In the genomic region with DNA sequence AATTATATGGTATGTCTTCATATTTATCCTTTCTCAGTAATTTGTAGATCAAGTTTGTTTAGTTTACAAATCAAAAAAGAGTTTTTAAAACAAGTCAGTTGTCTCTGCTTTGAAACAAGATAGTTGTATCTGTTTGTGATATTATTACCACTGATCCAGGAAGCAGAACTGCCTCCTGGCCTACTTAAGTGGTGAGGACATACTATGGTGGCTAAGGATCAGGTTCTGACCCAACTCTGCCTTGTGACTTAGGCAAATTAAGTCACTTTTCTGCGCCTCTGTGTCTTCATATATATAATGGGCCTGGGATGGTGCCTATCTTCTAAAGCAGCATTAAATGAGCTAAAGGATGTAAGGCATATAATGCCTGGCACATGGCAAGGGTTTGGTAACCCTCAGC, we compare ENCODE assay signal across 21 cellular contexts.
"Had no signal": no experiment of that assay in that cellular context is flagged by ENCODE, and none has a peak within 500 bp of the region (broad histone marks: within the 10 kb centered on the region; RNA-seq: fewer than 3 reads in every experiment).

No MANE protein-coding gene starts in this region.

- H3K27me3 ChIP-seq: esophagus squamous epithelium, pancreas, sigmoid colon, thyroid gland, uterus had no signal

- ATAC-seq: activated T-cell treated with anti-CD3 and anti-CD28 coated beads, Interleukin-2, amount 50 U/mL, for 72 hours; left lobe of liver; natural killer cell treated with Interleukin-12 subunit alpha and Interleukin-12 subunit beta and Interleukin-15 and Interleukin-18, amount 100 ng/mL, for 72 hours; pancreas had no signal

- H3K4me3 ChIP-seq: coronary artery, esophagus squamous epithelium, pancreas, sigmoid colon, thyroid gland, uterus had no signal

- H3K9me3 ChIP-seq: esophagus squamous epithelium, pancreas, sigmoid colon, thyroid gland, uterus had no signal

- H3K4me1 Mint-ChIP-seq: activated CD4-positive, alpha-beta memory T cell treated with anti-CD3 and anti-CD28 coated beads, Interleukin-2, amount 10 ng/mL, durations not matched to agents 7 days and 5 days; activated CD4-positive, alpha-beta T cell treated with anti-CD3 and anti-CD28 coated beads, Interleukin-2, amount 10 ng/mL, durations not matched to agents 24 days and 14 days had no signal

- H3K27ac ChIP-seq: coronary artery, esophagus squamous epithelium, pancreas, thyroid gland, uterus had no signal

- H3K9me3 Mint-ChIP-seq: activated CD4-positive, alpha-beta memory T cell treated with anti-CD3 and anti-CD28 coated beads, Interleukin-2, amount 10 ng/mL, durations not matched to agents 7 days and 5 days; activated CD4-positive, alpha-beta T cell treated with anti-CD3 and anti-CD28 coated beads, Interleukin-2, amount 10 ng/mL, durations not matched to agents 24 days and 14 days; activated naive CD4-positive, alpha-beta T cell treated with anti-CD3 and anti-CD28 coated beads for 36 hours; activated naive CD8-positive, alpha-beta T cell treated with anti-CD3 and anti-CD28 coated beads, Interleukin-2, amount 10 ng/mL, durations not matched to agents 7 days and 5 days; activated T-cell treated with anti-CD3 and anti-CD28 coated beads, Interleukin-2, amount 50 U/mL, for 72 hours; endodermal cell; natural killer cell treated with Interleukin-12 subunit alpha and Interleukin-12 subunit beta and Interleukin-15 and Interleukin-18, amount 100 ng/mL, for 72 hours had no signal

- H3K4me1 ChIP-seq: uterus had no signal

- H3K27ac Mint-ChIP-seq: activated CD4-positive, alpha-beta memory T cell treated with anti-CD3 and anti-CD28 coated beads, Interleukin-2, amount 10 ng/mL, durations not matched to agents 7 days and 5 days; activated CD4-positive, alpha-beta T cell treated with anti-CD3 and anti-CD28 coated beads, Interleukin-2, amount 10 ng/mL, durations not matched to agents 24 days and 14 days; activated naive CD4-positive, alpha-beta T cell treated with anti-CD3 and anti-CD28 coated beads for 36 hours; activated naive CD8-positive, alpha-beta T cell treated with anti-CD3 and anti-CD28 coated beads, Interleukin-2, amount 10 ng/mL, durations not matched to agents 7 days and 5 days; activated T-cell treated with anti-CD3 and anti-CD28 coated beads, Interleukin-2, amount 50 U/mL, for 72 hours; endodermal cell; natural killer cell treated with Interleukin-12 subunit alpha and Interleukin-12 subunit beta and Interleukin-15 and Interleukin-18, amount 100 ng/mL, for 72 hours had no signal

- H3K36me3 Mint-ChIP-seq: activated naive CD8-positive, alpha-beta T cell treated with anti-CD3 and anti-CD28 coated beads, Interleukin-2, amount 10 ng/mL, durations not matched to agents 7 days and 5 days; natural killer cell treated with Interleukin-12 subunit alpha and Interleukin-12 subunit beta and Interleukin-15 and Interleukin-18, amount 100 ng/mL, for 72 hours had no signal

- DNase-seq: activated CD4-positive, alpha-beta memory T cell treated with anti-CD3 and anti-CD28 coated beads, Interleukin-2, amount 10 ng/mL, durations not matched to agents 7 days and 5 days; activated CD4-positive, alpha-beta T cell treated with anti-CD3 and anti-CD28 coated beads, Interleukin-2, amount 10 ng/mL, durations not matched to agents 24 days and 14 days; activated effector memory CD4-positive, alpha-beta T cell treated with Interleukin-2 at 50 U/mL for 16 hours; activated naive CD4-positive, alpha-beta T cell treated with anti-CD3 and anti-CD28 coated beads for 36 hours; activated naive CD8-positive, alpha-beta T cell treated with anti-CD3 and anti-CD28 coated beads, Interleukin-2, amount 10 ng/mL, durations not matched to agents 7 days and 5 days; activated T-cell treated with anti-CD3 and anti-CD28 coated beads, Interleukin-2, amount 50 U/mL, for 72 hours; amygdala; endodermal cell; esophagus squamous epithelium; kidney; pancreas; sigmoid colon; stimulated activated CD4-positive, alpha-beta T cell treated with anti-CD3 and anti-CD28 coated beads, Interleukin-2, amount 100 ng/mL, for 48 hours; stimulated activated CD8-positive, alpha-beta memory T cell treated with anti-CD3 and anti-CD28 coated beads, Interleukin-4, amount 100 ng/mL, for 48 hours; stimulated activated naive CD4-positive, alpha-beta T cell; T-helper 2 cell; thyroid gland; uterus had no signal

- H3K4me3 Mint-ChIP-seq: activated CD4-positive, alpha-beta memory T cell treated with anti-CD3 and anti-CD28 coated beads, Interleukin-2, amount 10 ng/mL, durations not matched to agents 7 days and 5 days; activated CD4-positive, alpha-beta T cell treated with anti-CD3 and anti-CD28 coated beads, Interleukin-2, amount 10 ng/mL, durations not matched to agents 24 days and 14 days; activated naive CD4-positive, alpha-beta T cell treated with anti-CD3 and anti-CD28 coated beads for 36 hours; activated naive CD8-positive, alpha-beta T cell treated with anti-CD3 and anti-CD28 coated beads, Interleukin-2, amount 10 ng/mL, durations not matched to agents 7 days and 5 days; activated T-cell treated with anti-CD3 and anti-CD28 coated beads, Interleukin-2, amount 50 U/mL, for 72 hours; endodermal cell; natural killer cell treated with Interleukin-12 subunit alpha and Interleukin-12 subunit beta and Interleukin-15 and Interleukin-18, amount 100 ng/mL, for 72 hours had no signal

- H3K27me3 Mint-ChIP-seq: activated CD4-positive, alpha-beta memory T cell treated with anti-CD3 and anti-CD28 coated beads, Interleukin-2, amount 10 ng/mL, durations not matched to agents 7 days and 5 days; activated naive CD8-positive, alpha-beta T cell treated with anti-CD3 and anti-CD28 coated beads, Interleukin-2, amount 10 ng/mL, durations not matched to agents 7 days and 5 days; natural killer cell treated with Interleukin-12 subunit alpha and Interleukin-12 subunit beta and Interleukin-15 and Interleukin-18, amount 100 ng/mL, for 72 hours had no signal

- H3K36me3 ChIP-seq: esophagus squamous epithelium, pancreas, sigmoid colon, thyroid gland, uterus had no signal
